In the genomic region with DNA sequence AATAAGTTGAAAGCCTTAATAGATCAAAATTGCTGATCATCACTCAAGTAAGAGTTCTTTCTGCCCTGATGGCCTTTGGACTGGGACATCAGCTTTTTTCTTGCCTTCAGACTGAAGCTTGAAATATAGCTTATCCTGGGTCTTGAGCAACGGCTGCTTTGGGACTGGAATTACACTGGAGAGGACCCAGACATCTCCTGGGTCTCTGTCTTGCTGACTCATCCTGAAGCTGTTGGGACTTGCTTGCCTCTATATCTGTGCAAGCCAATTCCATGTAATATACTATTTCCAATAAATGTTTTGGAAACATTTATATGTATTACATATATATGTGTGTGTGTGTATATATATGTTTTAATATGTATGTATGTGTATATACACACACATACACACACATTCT, we compare ENCODE assay signal across 19 cellular contexts.
DNase-seq lines count a peak whose midpoint lies in the region; ATAC-seq, FAIRE-seq and TF ChIP-seq lines count a peak whose summit lies in the region.
"Had no signal": no experiment of that assay in that cellular context is flagged by ENCODE, and none has a peak within 500 bp of the region (broad histone marks: within the 10 kb centered on the region; RNA-seq: fewer than 3 reads in every experiment).

No MANE protein-coding gene starts in this region.

- POLR2A ChIA-PET in MCF 10A (lab: Yijun Ruan, JAX), result interaction anchor here (0.5 kb wide), 1 partner anchor 132 kb away, joined by 3 read pairs; no protein-coding TSS in a partner anchor

- H3K9me3 ChIP-seq in breast epithelium, result no peaks in the 10 kb centered on the region
- no peaks in the 10 kb centered on the region for H3K9me3 ChIP-seq in muscle layer of colon (ENCODE audit: low read length)
- no peaks in the 10 kb centered on the region for H3K9me3 ChIP-seq in H9 (ENCODE audit: control insufficient read depth, low read depth, low read length)
- H3K9me3 ChIP-seq: HAP-1 had no signal

- FAIRE-seq in bronchial epithelial cell (lab: Jason Lieb, UNC), result no peak
- FAIRE-seq: D721Med had no signal

- no peak for TF ChIP-seq CTCF in MCF 10A (IDR thresholded peaks at IDR 0.05; ENCODE audit: unreplicated experiment)
- no peak for TF ChIP-seq CTCF in breast epithelium (IDR thresholded peaks at IDR 0.05)
- TF ChIP-seq CTCF in bronchial epithelial cell (IDR thresholded peaks at IDR 0.05; ENCODE audit: insufficient read depth, low read length, severe bottlenecking), result no peak
- no peak for TF ChIP-seq CTCF in H9 (conservative IDR thresholded peaks at IDR 0.05)

- no peak overlapping the region for H3K23ac ChIP-seq in H9 (ENCODE audit: insufficient read length, low read depth, low read length)

- ATAC-seq in GM19351 (IDR thresholded peaks at IDR 0.05; ENCODE audit: unreplicated experiment) (no peak), GM18873 (IDR thresholded peaks at IDR 0.05; ENCODE audit: low FRiP score, unreplicated experiment) (no peak)
- ATAC-seq: CD8-positive, alpha-beta T cell; GM23338 had no signal

- no peak overlapping the region for H3K4me2 ChIP-seq in H9 (ENCODE audit: insufficient read depth, insufficient read length, low read length)
- H3K4me2 ChIP-seq: GM23338 had no signal

- H4K20me1 ChIP-seq in H9 (ENCODE audit: control insufficient read depth, insufficient read depth, insufficient read length), result no peaks in the 10 kb centered on the region

- no peaks in the 10 kb centered on the region for H3K36me3 ChIP-seq in breast epithelium
- H3K36me3 ChIP-seq in bronchial epithelial cell (ENCODE audit: control insufficient read depth, insufficient read depth, low read length), result no peaks in the 10 kb centered on the region
- no peaks in the 10 kb centered on the region for H3K36me3 ChIP-seq in muscle layer of colon (ENCODE audit: insufficient read depth, low read length)
- H3K36me3 ChIP-seq: HAP-1 had no signal

- no peaks in the 10 kb centered on the region for H3K79me2 ChIP-seq in H9 (ENCODE audit: insufficient read depth, low read length)

- H3T11ph ChIP-seq in H9 (ENCODE audit: low read length), result no peak overlapping the region

- H2BK120ac ChIP-seq in H9 (ENCODE audit: low read depth, low read length, poor library complexity, severe bottlenecking), result no peak overlapping the region

- H2AFZ ChIP-seq in H9 (ENCODE audit: low read length), result no peak overlapping the region
- H2AFZ ChIP-seq: GM23338 had no signal

- H4K8ac ChIP-seq in H9 (replicated peaks; ENCODE audit: insufficient read length, low read depth, low read length), result no peak overlapping the region

- H3K79me1 ChIP-seq in H9 (ENCODE audit: insufficient read depth, low read depth, low read length, poor library complexity, severe bottlenecking), result no peaks in the 10 kb centered on the region

- CTCF ChIA-PET in MCF 10A (lab: Yijun Ruan, JAX), result interaction anchor here (1.0 kb wide), 1 partner anchor 36 kb away, joined by 4 read pairs; no protein-coding TSS in a partner anchor

- H2AK5ac ChIP-seq in H9 (ENCODE audit: insufficient read length, low read length), result no peak overlapping the region

- no CpG with 5 or more reads among the region's 1 CpG for WGBS in H9 (ENCODE audit: extremely low coverage, insufficient read length, low lambda C conversion rate)

- H3K4me1 ChIP-seq in breast epithelium (no peaks in the 10 kb centered on the region), muscle layer of colon (ENCODE audit: insufficient read depth, low read length) (peaks cover 30% of the 10 kb centered on the region), H9 (ENCODE audit: insufficient read depth, low read length) (no peaks in the 10 kb centered on the region)
- H3K4me1 ChIP-seq: HAP-1 had no signal

- BruUV-seq in MCF 10A (replicated peaks; lab: Mats Ljungman, UMichigan), result no TSS peak

- no peak overlapping the region for H4K91ac ChIP-seq in H9 (ENCODE audit: insufficient read length, low read depth, low read length)

- H3K23me2 ChIP-seq in H9 (ENCODE audit: insufficient read length, low read depth, low read length, poor library complexity, severe bottlenecking), result no peaks in the 10 kb centered on the region

- no peak overlapping the region for H3K56ac ChIP-seq in H9 (ENCODE audit: insufficient read length, low read depth, low read length)

- no peak overlapping the region for H4K5ac ChIP-seq in H9 (ENCODE audit: insufficient read length, low read depth, low read length)

- H3K36me3 Mint-ChIP-seq in MCF 10A (ENCODE audit: insufficient read depth, unreplicated experiment) (no peaks in the 10 kb centered on the region), H9 (ENCODE audit: insufficient read depth in 1 of 3, low read depth in 3 of 3) (no peaks in the 10 kb centered on the region)
- H3K36me3 Mint-ChIP-seq: CD14-positive monocyte; CD8-positive, alpha-beta T cell had no signal

- H3K4me3 Mint-ChIP-seq in MCF 10A (ENCODE audit: unreplicated experiment) (no peak overlapping the region), H9 (no peak overlapping the region)
- H3K4me3 Mint-ChIP-seq: CD14-positive monocyte; CD8-positive, alpha-beta T cell; GM23338 had no signal

- no peak overlapping the region for H2BK5ac ChIP-seq in H9 (ENCODE audit: insufficient read length, low read length)

- H2BK20ac ChIP-seq in H9 (ENCODE audit: low read depth, low read length, poor library complexity, severe bottlenecking), result no peak overlapping the region

- H3K4ac ChIP-seq in H9 (ENCODE audit: low read depth, low read length), result no peak overlapping the region

- no peak for TF ChIP-seq POLR2A in breast epithelium (IDR thresholded peaks at IDR 0.05)

- H3K4me1 Mint-ChIP-seq in MCF 10A (ENCODE audit: insufficient read depth, unreplicated experiment), result no peaks in the 10 kb centered on the region
- no peaks in the 10 kb centered on the region for H3K4me1 Mint-ChIP-seq in H9
- H3K4me1 Mint-ChIP-seq: CD14-positive monocyte, GM23338 had no signal

- no peak overlapping the region for H2BK15ac ChIP-seq in H9 (ENCODE audit: low read depth, low read length)

- H3K14ac ChIP-seq in H9 (ENCODE audit: insufficient read depth, low read length), result no peak overlapping the region

- H3K9ac ChIP-seq in muscle layer of colon (ENCODE audit: low read length) (no peak overlapping the region), H9 (ENCODE audit: extremely low read depth, insufficient read length, low read length) (no peak overlapping the region)

- H3K27me3 ChIP-seq in breast epithelium (no peaks in the 10 kb centered on the region), bronchial epithelial cell (ENCODE audit: control insufficient read depth, insufficient read depth, low read length) (no peaks in the 10 kb centered on the region), muscle layer of colon (ENCODE audit: control insufficient read depth in 1 of 2, insufficient read depth in 2 of 2, low read length in 2 of 2) (no peaks in the 10 kb centered on the region), H9 (ENCODE audit: insufficient read depth, low read length) (no peaks in the 10 kb centered on the region)

- H3K9me3 Mint-ChIP-seq in MCF 10A (ENCODE audit: unreplicated experiment), result peaks cover 18% of the 10 kb centered on the region
- peaks cover 0 to 2% of the 10 kb centered on the region in 2 experiments; a peak in 2 of 5 replicates for H3K9me3 Mint-ChIP-seq in H9
- H3K9me3 Mint-ChIP-seq: GM23338 had no signal

- no peak overlapping the region for H2BK12ac ChIP-seq in H9 (ENCODE audit: insufficient read length, low read depth, low read length)

- H3K27me3 Mint-ChIP-seq in MCF 10A (ENCODE audit: insufficient read depth, unreplicated experiment), result no peaks in the 10 kb centered on the region
- no peaks in the 10 kb centered on the region; the same call in 1 of the 2 replicates for H3K27me3 Mint-ChIP-seq in H9 (ENCODE audit: low read depth)

- peak; percentile 59 for DNase-seq in MCF 10A (ENCODE audit: unreplicated experiment)
- DNase-seq in breast epithelium (ENCODE audit: low spot score in 2 of 2), result no peak
- DNase-seq in bronchial epithelial cell (ENCODE audit: low read depth), result peak; percentile 26
- DNase-seq in kidney tubule cell (ENCODE audit: low spot score), result no peak
- DNase-seq in H9, result no peak
- DNase-seq: CD8-positive, alpha-beta T cell; COR-L47; DMS153; DMS79 treated with DMSO at 0.1 percent for 48 hours; GDM1; IMR-90 had no signal

- no peak overlapping the region for H3K27ac ChIP-seq in breast epithelium
- H3K27ac ChIP-seq in muscle layer of colon (ENCODE audit: low read depth, low read length), result peak overlapping the region; percentile 33
- H3K27ac ChIP-seq in H9 (ENCODE audit: insufficient read length, low read depth, low read length), result no peak overlapping the region
- H3K27ac ChIP-seq: 22Rv1 had no signal

- no peak overlapping the region for H3K4me3 ChIP-seq in breast epithelium
- H3K4me3 ChIP-seq in bronchial epithelial cell (ENCODE audit: low read depth, low read length), result no peak overlapping the region
- no peak overlapping the region for H3K4me3 ChIP-seq in muscle layer of colon (ENCODE audit: low read depth in 1 of 2, low read length in 2 of 2)
- H3K4me3 ChIP-seq: GM23338, HAP-1 had no signal

- no peak overlapping the region for H3K27ac Mint-ChIP-seq in MCF 10A (ENCODE audit: low read depth, unreplicated experiment)
- no peak overlapping the region for H3K27ac Mint-ChIP-seq in H9
- H3K27ac Mint-ChIP-seq: CD14-positive monocyte; CD8-positive, alpha-beta T cell; GM23338 had no signal

- intact Hi-C loops in MCF 10A (cut with micrococcal nuclease), result no loop called here
- intact Hi-C loops in breast epithelium (cut with DNase I; ENCODE audit: low total_unique reads), result no loop called here

- no peak overlapping the region for H3K18ac ChIP-seq in H9 (ENCODE audit: insufficient read length, low read depth, low read length)

Comparison
In these comparisons a context has a peak if more than half of its experiments do, and no peak if none do; other contexts are left out.
1. DNase-seq: peak in MCF 10A (single experiment) and bronchial epithelial cell (single experiment); none in breast epithelium (0 of 2), kidney tubule cell (single experiment) and H9 (single experiment).